Comparison of ENCODE assay signal across 14 cellular contexts in the genomic region with DNA sequence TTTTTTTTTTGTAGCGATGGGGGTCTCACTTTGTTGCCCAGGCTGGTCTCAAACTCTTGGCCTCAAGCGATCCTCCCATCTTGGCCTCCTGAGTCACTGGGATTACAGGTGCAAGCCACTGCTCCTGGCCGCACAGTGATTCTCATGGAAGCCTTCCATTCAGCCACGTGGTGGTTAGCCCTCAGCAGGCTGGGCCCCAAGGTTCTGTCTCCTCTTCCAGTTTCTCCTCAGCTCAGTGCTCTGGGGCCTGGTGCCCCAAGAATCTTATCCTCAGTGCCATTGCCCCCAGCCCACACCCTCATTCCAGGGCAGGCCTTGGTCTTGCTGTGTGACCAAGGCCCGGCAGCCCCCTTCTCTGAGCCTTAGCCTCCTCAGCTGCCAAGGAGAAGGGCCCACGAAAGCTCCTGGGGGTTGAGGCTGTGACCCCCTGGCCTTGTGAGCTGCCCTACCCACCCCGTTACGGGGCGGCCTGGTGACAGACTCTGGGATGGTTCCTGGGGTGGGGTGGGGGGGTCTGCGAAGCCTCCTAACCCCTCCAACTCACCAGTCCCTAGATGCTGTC.
"Had no signal": no experiment of that assay in that cellular context is flagged by ENCODE, and none has a peak within 500 bp of the region (broad histone marks: within the 10 kb centered on the region; RNA-seq: fewer than 3 reads in every experiment).

No MANE protein-coding gene starts in this region.

- DNase-seq: activated CD4-positive, alpha-beta T cell treated with anti-CD3 and anti-CD28 coated beads, Interleukin-2, amount 50 U/mL, for 4 hours; activated gamma-delta T cell; activated naive CD8-positive, alpha-beta T cell treated with anti-CD3 and anti-CD28 coated beads, Interleukin-2, amount 10 ng/mL, durations not matched to agents 7 days and 5 days; dermis blood vessel endothelial cell; effector memory CD8-positive, alpha-beta T cell; foreskin melanocyte; mesendoderm; T-helper 9 cell had no signal

- H3K36me3 ChIP-seq: right lobe of liver had no signal

- H3K9me3 ChIP-seq: right lobe of liver, tibial artery, vagina had no signal

- H3K27ac ChIP-seq: epithelial cell of prostate, right lobe of liver, tibial artery, vagina had no signal

- H3K27ac Mint-ChIP-seq: activated naive CD8-positive, alpha-beta T cell treated with anti-CD3 and anti-CD28 coated beads, Interleukin-2, amount 10 ng/mL, durations not matched to agents 7 days and 5 days; effector memory CD8-positive, alpha-beta T cell had no signal

- ATAC-seq: activated CD4-positive, CD25-positive, alpha-beta regulatory T cell treated with anti-CD3 and anti-CD28 coated beads, Interleukin-2, amount 50 U/mL, for 24 hours; effector memory CD8-positive, alpha-beta T cell; right lobe of liver had no signal

- H3K4me3 Mint-ChIP-seq: activated naive CD8-positive, alpha-beta T cell treated with anti-CD3 and anti-CD28 coated beads, Interleukin-2, amount 10 ng/mL, durations not matched to agents 7 days and 5 days; brain; effector memory CD8-positive, alpha-beta T cell had no signal

- H3K4me3 ChIP-seq: right lobe of liver, tibial artery, vagina had no signal

- H3K4me1 ChIP-seq: right lobe of liver had no signal

- H3K9me3 Mint-ChIP-seq: activated naive CD8-positive, alpha-beta T cell treated with anti-CD3 and anti-CD28 coated beads, Interleukin-2, amount 10 ng/mL, durations not matched to agents 7 days and 5 days; effector memory CD8-positive, alpha-beta T cell had no signal

- H3K27me3 Mint-ChIP-seq: activated naive CD8-positive, alpha-beta T cell treated with anti-CD3 and anti-CD28 coated beads, Interleukin-2, amount 10 ng/mL, durations not matched to agents 7 days and 5 days; brain; effector memory CD8-positive, alpha-beta T cell had no signal

- H3K27me3 ChIP-seq: right lobe of liver, tibial artery, vagina had no signal
